In genomic region chr1:79543435-79543834, GRCh38 we compare ENCODE assay signal across 4 cellular contexts.
"Had no signal": no experiment of that assay in that cellular context is flagged by ENCODE, and none has a peak within 500 bp of the region (broad histone marks: within the 10 kb centered on the region; RNA-seq: fewer than 3 reads in every experiment).

No MANE protein-coding gene starts in this region.

- DNase-seq: H9, HCEC 1CT had no signal

- H3K4me3 ChIP-seq: GM23338, K562 had no signal

- H2AFZ ChIP-seq: GM23338 had no signal

- H3K4me2 ChIP-seq: GM23338 had no signal
